21 cellular contexts compared by ENCODE assay signal in genomic region chr2:126786765-126787164, GRCh38.
"Had no signal": no experiment of that assay in that cellular context is flagged by ENCODE, and none has a peak within 500 bp of the region (broad histone marks: within the 10 kb centered on the region; RNA-seq: fewer than 3 reads in every experiment).

No MANE protein-coding gene starts in this region.

- H3K9me3 ChIP-seq: lower lobe of right lung, pancreas, psoas muscle, right lobe of liver, tibial nerve had no signal

- H3K4me3 ChIP-seq: lower lobe of right lung, pancreas, psoas muscle, right lobe of liver, skin epidermis, tibial nerve had no signal

- H3K36me3 Mint-ChIP-seq: stimulated activated effector memory CD8-positive, alpha-beta T cell treated with anti-CD3 and anti-CD28 coated beads, Interleukin-12 subunit alpha, Interleukin-12 subunit beta, amount 100 ng/mL, for 72 hours; type B pancreatic cell had no signal

- DNase-seq: hippocampal formation; kidney glomerular epithelial cell; left cardiac atrium; left ventricle myocardium superior; lower lobe of right lung; mammary epithelial cell; mesenchymal stem cell; nephron progenitor cell; nucleus accumbens; psoas muscle; stimulated activated CD4-positive, alpha-beta T cell treated with anti-CD3 and anti-CD28 coated beads, Interleukin-4, amount 100 ng/mL, for 24 hours; stimulated activated naive CD4-positive, alpha-beta T cell; stimulated activated naive CD8-positive, alpha-beta T cell treated with anti-CD3 and anti-CD28 coated beads, Interleukin-15, amount 100 ng/mL, for 72 hours; substantia nigra had no signal

- H3K27ac Mint-ChIP-seq: nephron progenitor cell; stimulated activated effector memory CD8-positive, alpha-beta T cell treated with anti-CD3 and anti-CD28 coated beads, Interleukin-12 subunit alpha, Interleukin-12 subunit beta, amount 100 ng/mL, for 72 hours; stimulated activated naive CD8-positive, alpha-beta T cell treated with anti-CD3 and anti-CD28 coated beads, Interleukin-15, amount 100 ng/mL, for 72 hours; type B pancreatic cell had no signal

- H3K4me3 Mint-ChIP-seq: nephron progenitor cell; stimulated activated effector memory CD8-positive, alpha-beta T cell treated with anti-CD3 and anti-CD28 coated beads, Interleukin-12 subunit alpha, Interleukin-12 subunit beta, amount 100 ng/mL, for 72 hours; stimulated activated naive CD8-positive, alpha-beta T cell treated with anti-CD3 and anti-CD28 coated beads, Interleukin-15, amount 100 ng/mL, for 72 hours; type B pancreatic cell had no signal

- H3K9me3 Mint-ChIP-seq: nephron progenitor cell; stimulated activated effector memory CD8-positive, alpha-beta T cell treated with anti-CD3 and anti-CD28 coated beads, Interleukin-12 subunit alpha, Interleukin-12 subunit beta, amount 100 ng/mL, for 72 hours; stimulated activated naive CD8-positive, alpha-beta T cell treated with anti-CD3 and anti-CD28 coated beads, Interleukin-15, amount 100 ng/mL, for 72 hours; type B pancreatic cell had no signal

- H3K4me1 Mint-ChIP-seq: stimulated activated naive CD8-positive, alpha-beta T cell treated with anti-CD3 and anti-CD28 coated beads, Interleukin-15, amount 100 ng/mL, for 72 hours had no signal

- H3K27me3 ChIP-seq: pancreas, right lobe of liver, tibial nerve had no signal

- ATAC-seq: left cardiac atrium; left lobe of liver; left ventricle myocardium superior; lower lobe of right lung; pancreas; psoas muscle; right lobe of liver; stimulated activated naive CD8-positive, alpha-beta T cell treated with anti-CD3 and anti-CD28 coated beads, Interleukin-15, amount 100 ng/mL, for 72 hours had no signal

- H3K27ac ChIP-seq: lower lobe of right lung, pancreas, psoas muscle, right lobe of liver, skin epidermis, tibial nerve had no signal

- H3K36me3 ChIP-seq: lower lobe of right lung, pancreas, right lobe of liver, tibial nerve had no signal

- H3K4me1 ChIP-seq: lower lobe of right lung, pancreas, psoas muscle, right lobe of liver, tibial nerve had no signal
